ENCODE assay signal across 1 cellular context in genomic region chr6:30071858-30072257, GRCh38.
TF ChIP-seq lines count a peak whose summit lies in the region.

No MANE protein-coding gene starts in this region.

TF ChIP-seq in IMR-90, 13 proteins besides CTCF, POLR2A, EP300 and RAD21:
- no peak for TF ChIP-seq NFE2L2 (IDR thresholded peaks at IDR 0.05; ENCODE audit: low read depth, low read length)
- no peak for TF ChIP-seq MAFK (IDR thresholded peaks at IDR 0.05; ENCODE audit: low read depth, low read length)
- TF ChIP-seq FOS (IDR thresholded peaks at IDR 0.05; ENCODE audit: low read depth, low read length), result no peak
- no peak for TF ChIP-seq CEBPB (IDR thresholded peaks at IDR 0.05; ENCODE audit: low read depth, low read length)
- TF ChIP-seq RFX5 (IDR thresholded peaks at IDR 0.05; ENCODE audit: low read depth, low read length), result no peak
- no peak for TF ChIP-seq RCOR1 (IDR thresholded peaks at IDR 0.05; ENCODE audit: insufficient replicate concordance, low read length)
- no peak for TF ChIP-seq USF2 (IDR thresholded peaks at IDR 0.05; ENCODE audit: low read depth, low read length)
- no peak for TF ChIP-seq ELK1 (IDR thresholded peaks at IDR 0.05; ENCODE audit: borderline replicate concordance, low read depth, low read length)
- TF ChIP-seq MAZ (IDR thresholded peaks at IDR 0.05; ENCODE audit: borderline replicate concordance, low read depth, low read length), result no peak
